In the genomic region with DNA sequence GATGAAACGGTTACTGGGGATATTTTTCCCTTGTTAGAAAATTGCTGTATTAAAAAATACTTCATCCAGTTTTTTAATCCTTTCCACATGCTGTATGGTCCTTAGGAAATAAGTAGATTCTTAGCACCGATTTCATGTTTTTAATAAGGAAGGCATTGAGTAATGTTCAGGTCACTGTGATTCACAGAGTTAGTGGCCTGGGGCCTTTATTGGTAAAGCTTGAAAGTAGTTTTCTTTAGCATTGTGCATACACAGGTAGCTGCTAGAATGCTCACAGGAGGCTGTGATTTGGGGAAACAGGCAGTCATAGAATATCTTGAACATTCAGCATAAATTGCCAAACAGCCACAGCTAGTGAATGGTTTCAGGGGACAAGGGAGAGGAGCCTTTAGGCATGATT, we compare ENCODE assay signal across 13 cellular contexts.
DNase-seq lines count a peak whose midpoint lies in the region; ATAC-seq and TF ChIP-seq lines count a peak whose summit lies in the region.
"Had no signal": no experiment of that assay in that cellular context is flagged by ENCODE, and none has a peak within 500 bp of the region (broad histone marks: within the 10 kb centered on the region; RNA-seq: fewer than 3 reads in every experiment).

No MANE protein-coding gene starts in this region.

- peak overlapping the region; percentile 43 for H3K27ac ChIP-seq in subcutaneous abdominal adipose tissue (ENCODE audit: low read depth, low read length)

- H3K4me3 ChIP-seq in foreskin fibroblast (ENCODE audit: low read depth in 1 of 2, low read length in 2 of 2): no peak overlapping the region
- no peak overlapping the region for H3K4me3 ChIP-seq in subcutaneous abdominal adipose tissue (ENCODE audit: low read depth in 1 of 5, low read length in 5 of 5)
- H3K4me3 ChIP-seq: heart right ventricle, suprapubic skin had no signal

- no peak overlapping the region for H3K4me3 Mint-ChIP-seq in activated CD4-positive, alpha-beta T cell treated with anti-CD3 and anti-CD28 coated beads, Interleukin-2, amount 10 ng/mL, durations not matched to agents 24 days and 14 days
- no peak overlapping the region for H3K4me3 Mint-ChIP-seq in activated T-helper 17 cell treated with anti-CD3 and anti-CD28 coated beads, Interleukin-2, amount 50 U/mL, for 72 hours
- H3K4me3 Mint-ChIP-seq: activated CD4-positive, alpha-beta T cell treated with anti-CD3 and anti-CD28 coated beads, Interleukin-2, amount 10 ng/mL, durations not matched to agents 7 days and 5 days had no signal

- H3K36me3 ChIP-seq in subcutaneous abdominal adipose tissue (ENCODE audit: control insufficient read depth in 5 of 5, insufficient read depth in 5 of 5, low read length in 5 of 5): peaks cover 14 to 26% (median 22%) of the 10 kb centered on the region in 5 donors

- peaks cover 60% of the 10 kb centered on the region for H3K4me1 Mint-ChIP-seq in activated CD4-positive, alpha-beta T cell treated with anti-CD3 and anti-CD28 coated beads, Interleukin-2, amount 10 ng/mL, durations not matched to agents 24 days and 14 days
- peaks cover 45% of the 10 kb centered on the region for H3K4me1 Mint-ChIP-seq in activated T-helper 17 cell treated with anti-CD3 and anti-CD28 coated beads, Interleukin-2, amount 50 U/mL, for 72 hours

- no peaks in the 10 kb centered on the region for H3K9me3 ChIP-seq in subcutaneous abdominal adipose tissue (ENCODE audit: control insufficient read depth in 5 of 5, low read length in 5 of 5)
- H3K9me3 ChIP-seq: heart right ventricle, suprapubic skin had no signal

- no peaks in the 10 kb centered on the region for H3K27me3 Mint-ChIP-seq in activated CD4-positive, alpha-beta T cell treated with anti-CD3 and anti-CD28 coated beads, Interleukin-2, amount 10 ng/mL, durations not matched to agents 24 days and 14 days
- H3K27me3 Mint-ChIP-seq in activated T-helper 17 cell treated with anti-CD3 and anti-CD28 coated beads, Interleukin-2, amount 50 U/mL, for 72 hours: no peaks in the 10 kb centered on the region
- H3K27me3 Mint-ChIP-seq: activated CD4-positive, alpha-beta T cell treated with anti-CD3 and anti-CD28 coated beads, Interleukin-2, amount 10 ng/mL, durations not matched to agents 7 days and 5 days had no signal

- peaks cover 9% of the 10 kb centered on the region for H3K9me3 Mint-ChIP-seq in activated CD4-positive, alpha-beta T cell treated with anti-CD3 and anti-CD28 coated beads, Interleukin-2, amount 10 ng/mL, durations not matched to agents 24 days and 14 days
- no peaks in the 10 kb centered on the region for H3K9me3 Mint-ChIP-seq in activated T-helper 17 cell treated with anti-CD3 and anti-CD28 coated beads, Interleukin-2, amount 50 U/mL, for 72 hours
- H3K9me3 Mint-ChIP-seq: activated CD4-positive, alpha-beta T cell treated with anti-CD3 and anti-CD28 coated beads, Interleukin-2, amount 10 ng/mL, durations not matched to agents 7 days and 5 days had no signal

- H3K9ac ChIP-seq in subcutaneous abdominal adipose tissue (ENCODE audit: low read length in 5 of 5): no peak overlapping the region

- ATAC-seq in activated T-helper 17 cell treated with anti-CD3 and anti-CD28 coated beads, Interleukin-2, amount 50 U/mL, for 72 hours (replicated peaks): peak; percentile 49
- no peak for ATAC-seq in HG03460 (IDR thresholded peaks at IDR 0.05; ENCODE audit: unreplicated experiment)
- ATAC-seq: heart right ventricle had no signal

- peaks cover 66% of the 10 kb centered on the region for H3K36me3 Mint-ChIP-seq in activated CD4-positive, alpha-beta T cell treated with anti-CD3 and anti-CD28 coated beads, Interleukin-2, amount 10 ng/mL, durations not matched to agents 24 days and 14 days (ENCODE audit: low read depth)
- peaks cover 97% of the 10 kb centered on the region for H3K36me3 Mint-ChIP-seq in activated T-helper 17 cell treated with anti-CD3 and anti-CD28 coated beads, Interleukin-2, amount 50 U/mL, for 72 hours (ENCODE audit: low read depth)

- peak; percentile 53 for DNase-seq in activated CD4-positive, alpha-beta T cell treated with anti-CD3 and anti-CD28 coated beads, Interleukin-2, amount 10 ng/mL, durations not matched to agents 24 days and 14 days
- no peak for DNase-seq in activated CD4-positive, alpha-beta T cell treated with anti-CD3 and anti-CD28 coated beads for 1 hour
- DNase-seq in foreskin fibroblast (peak; percentile 62 to 82), mucosa of gallbladder (ENCODE audit: low spot score) (no peak)
- no peak for DNase-seq in stimulated activated naive CD4-positive, alpha-beta T cell (lab: John Stamatoyannopoulos, UW)
- DNase-seq: activated CD4-positive, alpha-beta T cell treated with anti-CD3 and anti-CD28 coated beads, Interleukin-2, amount 10 ng/mL, durations not matched to agents 7 days and 5 days; heart right ventricle; NCI-H187 treated with DMSO at 0.1 percent for 48 hours; Right ventricle myocardium superior had no signal

- no peaks in the 10 kb centered on the region for H3K27me3 ChIP-seq in subcutaneous abdominal adipose tissue (ENCODE audit: control insufficient read depth in 5 of 5, insufficient read depth in 4 of 5, low read length in 5 of 5)
- H3K27me3 ChIP-seq: heart right ventricle, suprapubic skin had no signal

- H3K27ac Mint-ChIP-seq in activated CD4-positive, alpha-beta T cell treated with anti-CD3 and anti-CD28 coated beads, Interleukin-2, amount 10 ng/mL, durations not matched to agents 24 days and 14 days: peak overlapping the region; percentile 2
- H3K27ac Mint-ChIP-seq in activated T-helper 17 cell treated with anti-CD3 and anti-CD28 coated beads, Interleukin-2, amount 50 U/mL, for 72 hours: peak overlapping the region; percentile 69

- intact Hi-C loops in activated CD4-positive, alpha-beta T cell treated with anti-CD3 and anti-CD28 coated beads, Interleukin-2, amount 10 ng/mL, durations not matched to agents 24 days and 14 days (cut with micrococcal nuclease): no loop called here

- H3K4me1 ChIP-seq in subcutaneous abdominal adipose tissue (ENCODE audit: control insufficient read depth in 5 of 5, insufficient read depth in 5 of 5, low read length in 5 of 5): peaks cover 0 to 22% (median 18%) of the 10 kb centered on the region in 5 donors

- no peak for TF ChIP-seq CTCF in foreskin fibroblast (IDR thresholded peaks at IDR 0.05; ENCODE audit: low read depth, low read length)

Comparison
In these comparisons a context has a peak if more than half of its experiments do, and no peak if none do; other contexts are left out.
1. DNase-seq: peak in activated CD4-positive, alpha-beta T cell treated with anti-CD3 and anti-CD28 coated beads, Interleukin-2, amount 10 ng/mL, durations not matched to agents 24 days and 14 days (single experiment) and foreskin fibroblast (2 of 2); none in activated CD4-positive, alpha-beta T cell treated with anti-CD3 and anti-CD28 coated beads for 1 hour (single experiment), stimulated activated naive CD4-positive, alpha-beta T cell (0 of 6) and mucosa of gallbladder (single experiment).